ENCODE assay signal across 1 cellular context in genomic region chr1:43919906-43920305, GRCh38.
TF ChIP-seq lines count a peak whose summit lies in the region.

No MANE protein-coding gene starts in this region.

TF ChIP-seq in HepG2, 621 proteins besides CTCF, POLR2A, EP300 and RAD21:
- TF ChIP-seq ZNF274 (CRISPR knock-in tag; IDR thresholded peaks at IDR 0.05), result no peak
- no peak for TF ChIP-seq RARG (CRISPR knock-in tag; IDR thresholded peaks at IDR 0.05; ENCODE audit: low read depth)
- TF ChIP-seq ZNF879 (CRISPR knock-in tag; IDR thresholded peaks at IDR 0.05), result no peak
- TF ChIP-seq CBX5 (CRISPR knock-in tag; IDR thresholded peaks at IDR 0.05; ENCODE audit: borderline replicate concordance), result no peak
- no peak for TF ChIP-seq SP5 (CRISPR knock-in tag; IDR thresholded peaks at IDR 0.05; ENCODE audit: borderline replicate concordance, low read depth)
- no peak for TF ChIP-seq ZBTB38 (CRISPR knock-in tag; IDR thresholded peaks at IDR 0.05)
- no peak for TF ChIP-seq ZBTB42 (CRISPR knock-in tag; IDR thresholded peaks at IDR 0.05)
- TF ChIP-seq ZNF44 (CRISPR knock-in tag; IDR thresholded peaks at IDR 0.05), result no peak
- TF ChIP-seq HMGA1 (CRISPR knock-in tag; conservative IDR thresholded peaks at IDR 0.05), result no peak
- TF ChIP-seq ZNF83 (CRISPR knock-in tag; IDR thresholded peaks at IDR 0.05; ENCODE audit: borderline replicate concordance), result no peak
- TF ChIP-seq ZNF17 (CRISPR knock-in tag; IDR thresholded peaks at IDR 0.05), result no peak
